1 cellular context compared by ENCODE assay signal in genomic region chr1:965526-966134, GRCh38.
TF ChIP-seq lines count a peak whose summit lies in the region.

No MANE protein-coding gene starts in this region.

TF ChIP-seq in H1, 55 proteins besides CTCF, POLR2A, EP300 and RAD21:
- TF ChIP-seq CTBP2 (IDR thresholded peaks at IDR 0.05; ENCODE audit: borderline replicate concordance, insufficient read depth, insufficient read length, low read length) = no peak
- TF ChIP-seq TEAD4 (IDR thresholded peaks at IDR 0.05; ENCODE audit: low read depth, low read length) = no peak
